In the genomic region with DNA sequence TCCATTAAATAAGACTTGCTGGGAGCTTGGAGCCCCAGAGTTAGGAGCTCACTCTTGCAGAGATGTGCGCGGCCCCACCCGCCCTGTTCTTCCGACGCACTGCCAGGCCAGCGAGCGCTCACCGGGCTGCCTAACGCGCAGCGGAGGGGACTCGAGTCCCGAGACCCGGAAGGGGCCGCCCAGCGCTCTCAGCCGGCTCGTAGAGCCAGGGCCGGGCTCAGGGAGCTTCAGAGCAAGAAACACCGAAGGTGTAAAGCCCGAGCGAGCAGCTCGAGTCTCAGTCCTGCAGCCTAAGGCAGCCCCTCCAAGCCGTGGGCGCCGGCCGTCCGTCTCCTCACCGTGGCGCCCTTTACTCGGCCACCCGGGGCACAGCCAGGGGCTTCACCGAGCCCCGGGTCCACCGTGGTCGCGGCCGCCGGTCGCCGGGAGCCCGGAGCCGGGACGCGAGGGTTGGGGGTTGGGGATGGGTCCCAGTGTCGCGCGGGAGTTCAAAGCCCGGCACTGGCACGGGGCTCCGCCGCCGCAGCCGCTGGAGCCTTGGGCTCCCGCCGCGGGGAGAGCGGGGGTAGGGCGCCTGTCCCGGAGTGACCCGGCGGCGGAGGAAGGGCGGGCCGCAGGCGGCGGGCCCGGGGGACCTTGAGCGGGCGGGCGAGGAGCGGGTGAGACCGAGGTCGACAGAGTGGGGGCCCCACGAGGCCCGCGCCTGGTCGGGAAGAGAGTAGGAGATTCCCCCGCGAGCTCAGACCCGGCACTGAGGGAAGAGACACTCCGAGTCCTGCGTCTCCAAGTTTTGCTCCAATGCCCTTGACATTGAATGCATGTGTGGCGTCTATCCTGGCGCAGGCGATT, we compare ENCODE assay signal across 8 cellular contexts. TPM values are rescaled to one million over a fixed set of nuclear protein-coding genes. Genes with fewer than 3 reads are reported as not detected.
DNase-seq lines count a peak whose midpoint lies in the region; ATAC-seq, FAIRE-seq and TF ChIP-seq lines count a peak whose summit lies in the region.

No MANE protein-coding gene starts in this region.

- no peaks in the 10 kb centered on the region for H3K79me1 ChIP-seq in IMR-90 (ENCODE audit: low read depth in 1 of 2, low read length in 2 of 2)

- DNase-seq in Caki2 (ENCODE audit: low read depth) (peak; percentile 49), IMR-90 (no peak), bronchial epithelial cell (ENCODE audit: low read depth) (peak; percentile 33), islet precursor cell (peak; percentile 86), NCI-H2196 treated with DMSO at 0.1 percent for 48 hours (lab: John Stamatoyannopoulos, UW; ENCODE audit: unreplicated experiment) (no peak)
- DNase-seq in effector memory CD4-positive, alpha-beta T cell: no peak

- no peak for TF ChIP-seq RAD21 in IMR-90 (IDR thresholded peaks at IDR 0.05; ENCODE audit: low read length)

- H4K20me1 ChIP-seq in IMR-90 (ENCODE audit: insufficient read depth, low read length): no peaks in the 10 kb centered on the region

- no peak overlapping the region for H2BK20ac ChIP-seq in IMR-90 (ENCODE audit: low read depth, low read length)

- H3K36me3 ChIP-seq in IMR-90 (ENCODE audit: control insufficient read depth, insufficient read depth, low read length) (no peaks in the 10 kb centered on the region), bronchial epithelial cell (ENCODE audit: control insufficient read depth, insufficient read depth, low read length) (no peaks in the 10 kb centered on the region), skeletal muscle tissue (ENCODE audit: control insufficient read depth in 3 of 3, insufficient read depth in 3 of 3, low read length in 3 of 3) (no peaks in the 10 kb centered on the region)
- H3K36me3 ChIP-seq in effector memory CD4-positive, alpha-beta T cell (ENCODE audit: control insufficient read depth, insufficient read depth, low read length): no peaks in the 10 kb centered on the region

- dilution Hi-C loops in IMR-90 (cut with HindIII; ENCODE audit: low sequenced_read_pairs, unreplicated experiment): no loop called here

- no peak overlapping the region for H3K56ac ChIP-seq in IMR-90 (ENCODE audit: extremely low read depth, insufficient read depth, low read length)

- no peak for TF ChIP-seq POLR2A in IMR-90 (IDR thresholded peaks at IDR 0.05; ENCODE audit: low read depth, low read length)

- no peak overlapping the region for H3K18ac ChIP-seq in IMR-90 (ENCODE audit: low read depth, low read length)

- 2% methylated on average over 43 of the region's 86 CpGs; no CpG with 5 or more reads in 1 of the 2 experiments for WGBS in IMR-90 (ENCODE audit: extremely low coverage in 2 of 2, insufficient read length in 1 of 2), 2 experiments

- H3K14ac ChIP-seq in IMR-90 (replicated peaks; ENCODE audit: low read depth, low read length): no peak overlapping the region

- H3K4me2 ChIP-seq in IMR-90 (ENCODE audit: low read depth, low read length): peak overlapping the region; percentile 47; the same call in 1 of the 2 replicates

- H2AK5ac ChIP-seq in IMR-90 (ENCODE audit: low read depth, low read length): no peak overlapping the region

- H3K4me3 ChIP-seq in IMR-90 (ENCODE audit: insufficient read depth, low read depth, low read length) (peak overlapping the region; percentile 34; the same call in 1 of the 2 replicates), bronchial epithelial cell (ENCODE audit: low read depth, low read length) (peak overlapping the region; percentile 61), skeletal muscle tissue (ENCODE audit: low read length in 3 of 3) (peak overlapping the region; percentile 73 to 81 (median 79))
- H3K4me3 ChIP-seq in effector memory CD4-positive, alpha-beta T cell (ENCODE audit: insufficient read depth, low read depth, low read length, poor library complexity, severe bottlenecking): no peak overlapping the region

- H3K23ac ChIP-seq in IMR-90 (ENCODE audit: low read depth, low read length): no peak overlapping the region

- no peak overlapping the region for H4K8ac ChIP-seq in IMR-90 (ENCODE audit: low read depth in 2 of 2, low read length in 2 of 2)

- no peak overlapping the region for H4K5ac ChIP-seq in IMR-90 (ENCODE audit: low read depth, low read length)

- no peak overlapping the region for H2BK15ac ChIP-seq in IMR-90 (ENCODE audit: low read depth, low read length)

- CTCF ChIA-PET in IMR-90 (lab: Yijun Ruan, JAX): no interaction called here

- intact Hi-C loops in IMR-90 (cut with micrococcal nuclease): no loop called here

- H2BK120ac ChIP-seq in IMR-90 (ENCODE audit: low read depth, low read length): no peak overlapping the region

- ATAC-seq in IMR-90 (ENCODE audit: low read depth): peak; percentile 72
- ATAC-seq in GM19463 (IDR thresholded peaks at IDR 0.05; ENCODE audit: unreplicated experiment): no peak

- no peak overlapping the region for H3K4ac ChIP-seq in IMR-90 (ENCODE audit: low read depth, low read length)

- in situ Hi-C loops in Caki2 (cut with HindIII; ENCODE audit: low pct_unique_long_range_greater_than_20kb, low sequenced_read_pairs): no loop called here
- in situ Hi-C loops in IMR-90 (cut with MboI; ENCODE audit: low sequenced_read_pairs): no loop called here

- H3K4me1 ChIP-seq in IMR-90 (ENCODE audit: control insufficient read depth, insufficient read depth, low read length): no peaks in the 10 kb centered on the region
- peaks cover 14 to 22% (median 16%) of the 10 kb centered on the region in 3 donors for H3K4me1 ChIP-seq in skeletal muscle tissue (ENCODE audit: control insufficient read depth in 3 of 3, insufficient read depth in 3 of 3, low read length in 3 of 3)
- H3K4me1 ChIP-seq in effector memory CD4-positive, alpha-beta T cell (ENCODE audit: control insufficient read depth, insufficient read depth, low read length, poor library complexity, severe bottlenecking): no peaks in the 10 kb centered on the region

- no peak overlapping the region for H3K27ac ChIP-seq in IMR-90 (ENCODE audit: insufficient read depth, low read length)
- H3K27ac ChIP-seq in skeletal muscle tissue (ENCODE audit: low read depth, low read length): peak overlapping the region; percentile 65
- no peak overlapping the region for H3K27ac ChIP-seq in effector memory CD4-positive, alpha-beta T cell (ENCODE audit: insufficient read depth, low read length, poor library complexity, severe bottlenecking)

- H3K9me3 ChIP-seq in IMR-90 (ENCODE audit: control insufficient read depth, insufficient read depth, low read length) (no peaks in the 10 kb centered on the region), skeletal muscle tissue (ENCODE audit: control insufficient read depth in 3 of 3, low read length in 3 of 3) (no peaks in the 10 kb centered on the region)
- no peaks in the 10 kb centered on the region for H3K9me3 ChIP-seq in effector memory CD4-positive, alpha-beta T cell (ENCODE audit: control insufficient read depth, low read length)

- POLR2A ChIA-PET in IMR-90 (lab: Charles Lee; ENCODE audit: unreplicated experiment): interaction anchor here (0.5 kb wide), 1 partner anchor 18 kb away, joined by 3 read pairs; no protein-coding TSS in a partner anchor

- H4K91ac ChIP-seq in IMR-90 (ENCODE audit: insufficient read depth, low read depth, low read length): no peak overlapping the region

- H3K27me3 ChIP-seq in IMR-90 (ENCODE audit: control insufficient read depth, insufficient read depth, low read length) (peaks cover 26% of the 10 kb centered on the region), bronchial epithelial cell (ENCODE audit: control insufficient read depth, insufficient read depth, low read length) (peaks cover 3% of the 10 kb centered on the region), skeletal muscle tissue (ENCODE audit: control insufficient read depth in 3 of 3, insufficient read depth in 3 of 3, low read length in 3 of 3) (no peaks in the 10 kb centered on the region)
- no peaks in the 10 kb centered on the region for H3K27me3 ChIP-seq in effector memory CD4-positive, alpha-beta T cell (replicated peaks; ENCODE audit: control insufficient read depth, insufficient read depth, low read length, poor library complexity, severe bottlenecking)

- no peak overlapping the region for H2BK5ac ChIP-seq in IMR-90 (ENCODE audit: low read depth, low read length, poor library complexity, severe bottlenecking)

- peak overlapping the region; percentile 73 for H2AFZ ChIP-seq in IMR-90 (replicated peaks; ENCODE audit: low read length, poor library complexity)

- FAIRE-seq in bronchial epithelial cell (lab: Jason Lieb, UNC): no peak

- H3K9ac ChIP-seq in IMR-90 (ENCODE audit: low read depth, low read length) (no peak overlapping the region), skeletal muscle tissue (ENCODE audit: low read depth in 1 of 3, low read length in 3 of 3) (peak overlapping the region; percentile 80 to 89 (median 83))

- H2AK9ac ChIP-seq in IMR-90 (replicated peaks; ENCODE audit: low read depth, low read length, poor library complexity): peak overlapping the region; percentile 35

- no peaks in the 10 kb centered on the region for H3K9me1 ChIP-seq in IMR-90 (ENCODE audit: insufficient read depth, low read length)

- BruUV-seq in IMR-90 (replicated peaks; lab: Mats Ljungman, UMichigan): no TSS peak

- TF ChIP-seq CTCF in IMR-90 (conservative IDR thresholded peaks at IDR 0.05; ENCODE audit: low read depth, low read length): no peak
- no peak for TF ChIP-seq CTCF in bronchial epithelial cell (IDR thresholded peaks at IDR 0.05; ENCODE audit: insufficient read depth, low read length, severe bottlenecking)

TF ChIP-seq in IMR-90, 13 proteins besides CTCF, POLR2A, EP300 and RAD21 (continues in another document):
- TF ChIP-seq SMC3 (IDR thresholded peaks at IDR 0.05; ENCODE audit: low read depth, low read length) (no peak), BHLHE40 (IDR thresholded peaks at IDR 0.05; ENCODE audit: low read depth, low read length) (no peak), NFE2L2 (IDR thresholded peaks at IDR 0.05; ENCODE audit: low read depth, low read length) (no peak), RFX5 (IDR thresholded peaks at IDR 0.05; ENCODE audit: low read depth, low read length) (no peak), CEBPB (IDR thresholded peaks at IDR 0.05; ENCODE audit: low read depth, low read length) (no peak)
- TF ChIP-seq, protein P1, sequence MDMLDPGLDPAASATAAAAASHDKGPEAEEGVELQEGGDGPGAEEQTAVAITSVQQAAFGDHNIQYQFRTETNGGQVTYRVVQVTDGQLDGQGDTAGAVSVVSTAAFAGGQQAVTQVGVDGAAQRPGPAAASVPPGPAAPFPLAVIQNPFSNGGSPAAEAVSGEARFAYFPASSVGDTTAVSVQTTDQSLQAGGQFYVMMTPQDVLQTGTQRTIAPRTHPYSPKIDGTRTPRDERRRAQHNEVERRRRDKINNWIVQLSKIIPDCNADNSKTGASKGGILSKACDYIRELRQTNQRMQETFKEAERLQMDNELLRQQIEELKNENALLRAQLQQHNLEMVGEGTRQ (IDR thresholded peaks at IDR 0.05; ENCODE audit: low read depth, low read length): no peak

RNA-seq across cellular contexts. Expression of a gene that starts 26.9 kb away (rescaled TPM):
- 2.8 and 13.5 TPM in 2 replicates for total RNA-seq in Caki2 (2014; rRNA removed; shearing (Covaris generic); ENCODE audit: low replicate concordance)
- total RNA-seq in IMR-90 (2012; rRNA removed) (under 0.01 TPM in 1 of 2 replicates, not detected in the other), bronchial epithelial cell (7.6 and 9.0 TPM in 2 replicates), skeletal muscle tissue (3.1 TPM)
- not detected in 2 replicates for polyA plus RNA-seq in IMR-90 (2012; rRNA removed)
- polyA plus RNA-seq in IMR-90 (2012; cell fraction: cytosol; rRNA removed): not detected in 2 replicates
- polyA plus RNA-seq in IMR-90 (2012; cell fraction: nucleus; rRNA removed; ENCODE audit: low replicate concordance): 0.01 TPM in 1 of 2 replicates, not detected in the other

Comparison
In these comparisons a context has a peak if more than half of its experiments do, and no peak if none do; other contexts are left out.
1. DNase-seq: peak in Caki2 (single experiment), bronchial epithelial cell (single experiment) and islet precursor cell (single experiment); none in IMR-90 (single experiment), effector memory CD4-positive, alpha-beta T cell (0 of 3) and NCI-H2196 treated with DMSO at 0.1 percent for 48 hours (single experiment).